ENCODE assay signal across 23 cellular contexts in the genomic region with DNA sequence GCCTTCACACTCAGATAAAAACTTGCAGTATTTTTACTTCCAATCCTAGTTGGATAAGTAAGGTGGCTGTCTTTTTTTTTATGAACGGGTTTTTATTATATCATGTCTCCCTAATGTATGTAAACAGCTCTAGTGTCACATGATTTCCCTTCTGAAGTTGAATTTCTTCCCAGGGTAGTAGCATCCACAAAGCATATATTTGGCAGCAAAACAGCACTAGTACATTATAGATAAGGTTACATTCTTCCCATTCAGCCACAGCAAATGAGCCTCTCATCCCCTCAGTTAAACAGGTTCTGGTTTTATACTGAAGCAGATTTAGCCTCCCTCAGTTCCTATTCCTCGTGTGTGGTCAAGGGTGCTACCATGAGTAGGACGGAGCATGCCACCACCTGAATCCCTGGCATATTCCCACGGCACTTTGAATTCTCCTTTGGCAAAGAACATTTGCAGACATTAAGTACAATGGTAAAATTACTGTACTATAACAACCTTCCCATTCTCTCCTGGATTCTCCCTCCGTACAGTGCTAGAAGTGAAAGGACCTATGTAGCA. TPM values are rescaled to one million over a fixed set of nuclear protein-coding genes. Genes with fewer than 3 reads are reported as not detected.
DNase-seq lines count a peak whose midpoint lies in the region; ATAC-seq, FAIRE-seq and TF ChIP-seq lines count a peak whose summit lies in the region.
"Had no signal": no experiment of that assay in that cellular context is flagged by ENCODE, and none has a peak within 500 bp of the region (broad histone marks: within the 10 kb centered on the region; RNA-seq: fewer than 3 reads in every experiment).

No MANE protein-coding gene starts in this region.

- 66% methylated on average over 5 of the region's 5 CpGs for WGBS in SK-N-SH (ENCODE audit: low lambda C conversion rate)
- 52 to 61% methylated on average over 5 of the region's 5 CpGs for WGBS in thyroid gland, 2 donors

- intact Hi-C loops in thyroid gland (cut with DNase I) = no loop called here

- FAIRE-seq in bronchial epithelial cell (lab: Jason Lieb, UNC) = no peak
- FAIRE-seq: endometrium, HepG2 had no signal

- TF ChIP-seq CTCF in SK-N-SH (IDR thresholded peaks at IDR 0.05) (no peak), bronchial epithelial cell (IDR thresholded peaks at IDR 0.05; ENCODE audit: insufficient read depth, low read length, severe bottlenecking) (no peak), neural cell (IDR thresholded peaks at IDR 0.05; ENCODE audit: poor library complexity, severe bottlenecking) (no peak), thyroid gland (IDR thresholded peaks at IDR 0.05) (no peak)

- no peaks in the 10 kb centered on the region for H3K36me3 ChIP-seq in SK-N-SH (replicated peaks in 1 of 2; ENCODE audit: control insufficient read depth in 1 of 2, insufficient read depth in 2 of 2, low read length in 1 of 2)
- H3K36me3 ChIP-seq in bronchial epithelial cell (ENCODE audit: control insufficient read depth, insufficient read depth, low read length) = no peaks in the 10 kb centered on the region
- no peaks in the 10 kb centered on the region for H3K36me3 ChIP-seq in neural cell (ENCODE audit: insufficient read depth, low read length)
- H3K36me3 ChIP-seq in thyroid gland = no peaks in the 10 kb centered on the region
- H3K36me3 ChIP-seq: BLaER1, suprapubic skin, vagina had no signal

- H3K27me3 ChIP-seq in SK-N-SH (ENCODE audit: insufficient read depth) (no peaks in the 10 kb centered on the region; the same call in 1 of the 2 replicates), bronchial epithelial cell (ENCODE audit: control insufficient read depth, insufficient read depth, low read length) (no peaks in the 10 kb centered on the region), neural cell (ENCODE audit: insufficient read depth, low read depth, low read length) (no peaks in the 10 kb centered on the region), thyroid gland (no peaks in the 10 kb centered on the region)
- H3K27me3 ChIP-seq: BLaER1, suprapubic skin, vagina had no signal

- H3K79me2 ChIP-seq in SK-N-SH (ENCODE audit: insufficient read depth) = no peaks in the 10 kb centered on the region
- no peaks in the 10 kb centered on the region for H3K79me2 ChIP-seq in neural cell (replicated peaks; ENCODE audit: insufficient read depth, low read length)

- no peak overlapping the region for H3K4me2 ChIP-seq in SK-N-SH
- H3K4me2 ChIP-seq in neural cell (ENCODE audit: low read length) = no peak overlapping the region
- H3K4me2 ChIP-seq: BLaER1 had no signal

- H3K27ac ChIP-seq in SK-N-SH (ENCODE audit: low read depth in 2 of 2, low read length in 1 of 2) = peak overlapping the region in 1 of 2 experiments; percentile 47; a peak in 1 of 4 replicates
- H3K27ac ChIP-seq in neural cell (ENCODE audit: low read length) = no peak overlapping the region
- no peak overlapping the region for H3K27ac ChIP-seq in thyroid gland
- H3K27ac ChIP-seq: BLaER1, suprapubic skin, vagina had no signal

- H3F3A ChIP-seq in SK-N-SH (replicated peaks; ENCODE audit: insufficient read depth) (no peaks in the 10 kb centered on the region), neural cell (ENCODE audit: insufficient read depth, low read length, poor library complexity, severe bottlenecking) (no peaks in the 10 kb centered on the region)

- H3K9ac ChIP-seq in SK-N-SH (no peak overlapping the region), neural cell (ENCODE audit: low read length) (no peak overlapping the region)
- H3K9ac ChIP-seq: BLaER1 had no signal

- TF ChIP-seq RAD21 in SK-N-SH (IDR thresholded peaks at IDR 0.05; ENCODE audit: low read length) (no peak), neural cell (conservative IDR thresholded peaks at IDR 0.05) (no peak)

- DNase-seq in SK-N-SH (peak; percentile 12), NCI-H2029 treated with DMSO at 0.1 percent for 48 hours (lab: John Stamatoyannopoulos, UW) (peak; percentile 62), bronchial epithelial cell (ENCODE audit: low read depth) (peak; percentile 61), thyroid gland (no peak), DMS79 treated with DMSO at 0.1 percent for 48 hours (lab: John Stamatoyannopoulos, UW) (no peak)
- DNase-seq: activated CD4-positive, alpha-beta T cell treated with anti-CD3 and anti-CD28 coated beads for 1 hour; hippocampal formation; islet precursor cell; mesendoderm; naive thymus-derived CD4-positive, alpha-beta T cell; NCI-H1436 treated with DMSO at 0.1 percent for 48 hours; NCI-H524 treated with DMSO at 0.1 percent for 48 hours had no signal

- CTCF ChIA-PET in SK-N-SH (lab: Yijun Ruan, JAX) = interaction anchor here (0.7 to 3.7 kb wide), 3 partner anchors 33 to 342 kb away, joined by 3 to 25 read pairs (median 3); no protein-coding TSS in a partner anchor

- POLR2A ChIA-PET in SK-N-SH (lab: Yijun Ruan, JAX) = interaction anchor here (0.6 kb wide), 1 partner anchor 291 kb away, joined by 3 read pairs; no protein-coding TSS in a partner anchor

- TF ChIP-seq POLR2A in thyroid gland (IDR thresholded peaks at IDR 0.05) = no peak

- TF ChIP-seq EP300 in SK-N-SH (IDR thresholded peaks at IDR 0.05; ENCODE audit: borderline replicate concordance in 1 of 2, low read depth in 1 of 2, low read length in 1 of 2) (no peak), neural cell (conservative IDR thresholded peaks at IDR 0.05; ENCODE audit: poor library complexity, severe bottlenecking) (no peak)

- ATAC-seq in SK-N-SH treated with all-trans-retinoic acid at 6 μM for 48 hours (no peak; the same call in 2 of the 3 replicates), esophagus mucosa (no peak)
- ATAC-seq: activated naive CD4-positive, alpha-beta T cell treated with anti-CD3 and anti-CD28 coated beads, Interleukin-2, amount 50 U/mL, for 72 hours; HepG2; naive thymus-derived CD4-positive, alpha-beta T cell; stimulated activated effector memory CD8-positive, alpha-beta T cell treated with anti-CD3 and anti-CD28 coated beads, Interleukin-12 subunit alpha, Interleukin-12 subunit beta, amount 100 ng/mL, for 72 hours had no signal

- peaks cover 10 to 12% of the 10 kb centered on the region in 2 experiments; a peak in 3 of 4 replicates for H3K4me1 ChIP-seq in SK-N-SH (ENCODE audit: control insufficient read depth in 1 of 2, insufficient read depth in 2 of 2, low read depth in 1 of 2, low read length in 1 of 2)
- peaks cover 3 to 6% of the 10 kb centered on the region in 2 donors for H3K4me1 ChIP-seq in thyroid gland
- H3K4me1 ChIP-seq: suprapubic skin, vagina had no signal

- H3K9me2 ChIP-seq in SK-N-SH (no peaks in the 10 kb centered on the region), neural cell (ENCODE audit: insufficient read depth, low read length) (no peaks in the 10 kb centered on the region)

- no peaks in the 10 kb centered on the region for H3K9me3 ChIP-seq in SK-N-SH
- no peaks in the 10 kb centered on the region for H3K9me3 ChIP-seq in neural cell (ENCODE audit: low read length)
- no peaks in the 10 kb centered on the region for H3K9me3 ChIP-seq in thyroid gland
- H3K9me3 ChIP-seq: BLaER1, suprapubic skin, vagina had no signal

- H3K4me3 ChIP-seq in SK-N-SH (ENCODE audit: low read depth in 2 of 2, low read length in 1 of 2) (no peak overlapping the region), bronchial epithelial cell (ENCODE audit: low read depth, low read length) (no peak overlapping the region), neural cell (ENCODE audit: low read length) (peak overlapping the region; percentile 8), thyroid gland (replicated peaks in 1 of 3) (no peak overlapping the region)
- H3K4me3 ChIP-seq: BLaER1, suprapubic skin, vagina had no signal

- no peaks in the 10 kb centered on the region for H4K20me1 ChIP-seq in SK-N-SH (ENCODE audit: insufficient read depth)
- no peaks in the 10 kb centered on the region for H4K20me1 ChIP-seq in neural cell (ENCODE audit: insufficient read depth)
- H4K20me1 ChIP-seq: BLaER1 had no signal

- H2AFZ ChIP-seq in SK-N-SH (ENCODE audit: low read depth) = no peak overlapping the region
- no peak overlapping the region for H2AFZ ChIP-seq in neural cell (ENCODE audit: low read depth, low read length)

TF ChIP-seq in SK-N-SH, 30 proteins besides CTCF, POLR2A, EP300 and RAD21 (continues in another document):
- TF ChIP-seq POLR2AphosphoS5 (IDR thresholded peaks at IDR 0.05; ENCODE audit: low read depth, low read length) = no peak
- TF ChIP-seq NFIC (IDR thresholded peaks at IDR 0.05; ENCODE audit: borderline replicate concordance) = no peak
- TF ChIP-seq FOXJ3 (CRISPR knock-in tag; IDR thresholded peaks at IDR 0.05) = no peak
- TF ChIP-seq GATA2 (CRISPR knock-in tag; IDR thresholded peaks at IDR 0.05) = no peak
- no peak for TF ChIP-seq GABPA (IDR thresholded peaks at IDR 0.05; ENCODE audit: low read depth)

TF ChIP-seq in neural cell, 6 proteins besides CTCF, POLR2A, EP300 and RAD21 (continues in another document):
- TF ChIP-seq, protein P1, sequence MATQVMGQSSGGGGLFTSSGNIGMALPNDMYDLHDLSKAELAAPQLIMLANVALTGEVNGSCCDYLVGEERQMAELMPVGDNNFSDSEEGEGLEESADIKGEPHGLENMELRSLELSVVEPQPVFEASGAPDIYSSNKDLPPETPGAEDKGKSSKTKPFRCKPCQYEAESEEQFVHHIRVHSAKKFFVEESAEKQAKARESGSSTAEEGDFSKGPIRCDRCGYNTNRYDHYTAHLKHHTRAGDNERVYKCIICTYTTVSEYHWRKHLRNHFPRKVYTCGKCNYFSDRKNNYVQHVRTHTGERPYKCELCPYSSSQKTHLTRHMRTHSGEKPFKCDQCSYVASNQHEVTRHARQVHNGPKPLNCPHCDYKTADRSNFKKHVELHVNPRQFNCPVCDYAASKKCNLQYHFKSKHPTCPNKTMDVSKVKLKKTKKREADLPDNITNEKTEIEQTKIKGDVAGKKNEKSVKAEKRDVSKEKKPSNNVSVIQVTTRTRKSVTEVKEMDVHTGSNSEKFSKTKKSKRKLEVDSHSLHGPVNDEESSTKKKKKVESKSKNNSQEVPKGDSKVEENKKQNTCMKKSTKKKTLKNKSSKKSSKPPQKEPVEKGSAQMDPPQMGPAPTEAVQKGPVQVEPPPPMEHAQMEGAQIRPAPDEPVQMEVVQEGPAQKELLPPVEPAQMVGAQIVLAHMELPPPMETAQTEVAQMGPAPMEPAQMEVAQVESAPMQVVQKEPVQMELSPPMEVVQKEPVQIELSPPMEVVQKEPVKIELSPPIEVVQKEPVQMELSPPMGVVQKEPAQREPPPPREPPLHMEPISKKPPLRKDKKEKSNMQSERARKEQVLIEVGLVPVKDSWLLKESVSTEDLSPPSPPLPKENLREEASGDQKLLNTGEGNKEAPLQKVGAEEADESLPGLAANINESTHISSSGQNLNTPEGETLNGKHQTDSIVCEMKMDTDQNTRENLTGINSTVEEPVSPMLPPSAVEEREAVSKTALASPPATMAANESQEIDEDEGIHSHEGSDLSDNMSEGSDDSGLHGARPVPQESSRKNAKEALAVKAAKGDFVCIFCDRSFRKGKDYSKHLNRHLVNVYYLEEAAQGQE (IDR thresholded peaks at IDR 0.05; ENCODE audit: borderline replicate concordance) = no peak
- no peak for TF ChIP-seq TAF1 (IDR thresholded peaks at IDR 0.05; ENCODE audit: low read depth)

RNA-seq across cellular contexts. Expression of a gene that starts 15.4 kb away (rescaled TPM):
- 7.9 and 12.8 TPM in 2 replicates for polyA plus RNA-seq in SK-N-SH (2012; rRNA removed)
- 9.4 and 9.9 TPM in 2 replicates for polyA plus RNA-seq in SK-N-SH (2012; cell fraction: cytosol; rRNA removed)
- polyA plus RNA-seq in SK-N-SH (2012; cell fraction: nucleus; rRNA removed) = 12.7 and 17.8 TPM in 2 replicates
- total RNA-seq in bronchial epithelial cell = 1.6 and 1.9 TPM in 2 replicates
- 53.9 and 58.9 TPM in 2 replicates for polyA plus RNA-seq in neural cell
- 69.1 and 91.0 TPM in 2 replicates for polyA minus RNA-seq in neural cell
- 100 to 1,000 TPM in 2 of 4 donors, 10 to 100 TPM in 2; 81.0 to 236 (median 119) TPM for total RNA-seq in thyroid gland
- 2.3 TPM for total RNA-seq in esophagus mucosa
- total RNA-seq: activated CD8-positive, alpha-beta memory T cell treated with anti-CD3 and anti-CD28 coated beads for 36 hours had no signal
- polyA plus RNA-seq: naive thymus-derived CD4-positive, alpha-beta T cell had no signal

Comparison
In these comparisons a context has a peak if more than half of its experiments do, and no peak if none do; other contexts are left out.
1. DNase-seq: peak in SK-N-SH (single experiment), NCI-H2029 treated with DMSO at 0.1 percent for 48 hours (single experiment) and bronchial epithelial cell (single experiment); none in thyroid gland (0 of 2) and DMS79 treated with DMSO at 0.1 percent for 48 hours (single experiment).
2. RNA of a gene that starts 15.4 kb away (total RNA-seq): 81.0 to 236 TPM in thyroid gland; 2.3 TPM in esophagus mucosa (single experiment) and 1.6 to 1.9 TPM in bronchial epithelial cell; every median in the first group is over 10 times any median in the second.